23 cellular contexts compared by ENCODE assay signal in the genomic region with DNA sequence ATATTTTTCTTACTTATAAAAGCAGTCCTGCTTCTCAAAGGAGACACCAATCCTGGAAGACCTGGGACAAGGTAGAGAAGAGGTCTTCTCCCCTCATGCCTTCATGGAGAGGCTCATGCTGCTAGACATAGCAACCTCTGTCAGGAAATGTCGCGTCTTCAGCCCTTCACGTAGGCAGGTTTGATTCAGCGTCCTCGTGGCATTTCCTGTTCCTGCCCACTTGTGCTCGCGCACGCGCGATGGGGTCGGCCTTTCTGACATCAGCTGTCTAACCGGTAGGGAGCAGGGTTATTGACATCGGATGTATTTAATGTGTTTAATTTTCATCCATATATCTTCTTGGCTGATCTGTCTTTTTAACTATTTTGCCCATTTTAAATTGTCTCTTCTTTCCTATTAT.
"Had no signal": no experiment of that assay in that cellular context is flagged by ENCODE, and none has a peak within 500 bp of the region (broad histone marks: within the 10 kb centered on the region; RNA-seq: fewer than 3 reads in every experiment).

No MANE protein-coding gene starts in this region.

- H3K27ac Mint-ChIP-seq: memory B cell; natural killer cell; stimulated activated effector memory CD8-positive, alpha-beta T cell treated with anti-CD3 and anti-CD28 coated beads, Interleukin-12 subunit alpha, Interleukin-12 subunit beta, amount 100 ng/mL, for 72 hours had no signal

- H3K9me3 Mint-ChIP-seq: memory B cell; natural killer cell; stimulated activated effector memory CD8-positive, alpha-beta T cell treated with anti-CD3 and anti-CD28 coated beads, Interleukin-12 subunit alpha, Interleukin-12 subunit beta, amount 100 ng/mL, for 72 hours had no signal

- H3K4me3 Mint-ChIP-seq: memory B cell; natural killer cell; neural crest cell; stimulated activated effector memory CD8-positive, alpha-beta T cell treated with anti-CD3 and anti-CD28 coated beads, Interleukin-12 subunit alpha, Interleukin-12 subunit beta, amount 100 ng/mL, for 72 hours had no signal

- ATAC-seq: foreskin keratinocyte; gastroesophageal sphincter; left lobe of liver; natural killer cell; pancreas; right lobe of liver; stimulated activated effector memory CD8-positive, alpha-beta T cell treated with anti-CD3 and anti-CD28 coated beads, Interleukin-12 subunit alpha, Interleukin-12 subunit beta, amount 100 ng/mL, for 72 hours had no signal

- H3K4me1 ChIP-seq: foreskin keratinocyte, pancreas, right lobe of liver, suprapubic skin, thyroid gland had no signal

- H3K36me3 Mint-ChIP-seq: memory B cell; natural killer cell; stimulated activated effector memory CD8-positive, alpha-beta T cell treated with anti-CD3 and anti-CD28 coated beads, Interleukin-12 subunit alpha, Interleukin-12 subunit beta, amount 100 ng/mL, for 72 hours had no signal

- H3K4me3 ChIP-seq: esophagus muscularis mucosa, gastroesophageal sphincter, heart left ventricle, hepatocyte, lung, pancreas, right lobe of liver, suprapubic skin, thyroid gland had no signal

- H3K9me3 ChIP-seq: esophagus muscularis mucosa, gastroesophageal sphincter, neutrophil, pancreas, right lobe of liver, suprapubic skin, thyroid gland had no signal

- H3K27ac ChIP-seq: dorsolateral prefrontal cortex, foreskin keratinocyte, heart left ventricle, hepatocyte, neutrophil, pancreas, right lobe of liver, suprapubic skin, thyroid gland had no signal

- H3K27me3 ChIP-seq: dorsolateral prefrontal cortex, esophagus muscularis mucosa, foreskin keratinocyte, gastroesophageal sphincter, heart left ventricle, hepatocyte, pancreas, right lobe of liver, suprapubic skin, thyroid gland had no signal

- H3K4me1 Mint-ChIP-seq: memory B cell; stimulated activated effector memory CD8-positive, alpha-beta T cell treated with anti-CD3 and anti-CD28 coated beads, Interleukin-12 subunit alpha, Interleukin-12 subunit beta, amount 100 ng/mL, for 72 hours had no signal

- H3K36me3 ChIP-seq: esophagus muscularis mucosa, gastroesophageal sphincter, heart left ventricle, neutrophil, pancreas, right lobe of liver, suprapubic skin, thyroid gland had no signal

- FAIRE-seq: colon, kidney, pancreas had no signal

- DNase-seq: dorsolateral prefrontal cortex; effector CD4-positive, alpha-beta T cell; foreskin keratinocyte; kidney; natural killer cell; pancreas; right lobe of liver; stimulated activated CD4-positive, alpha-beta T cell treated with anti-CD3 and anti-CD28 coated beads, Interleukin-2, amount 100 ng/mL, for 24 hours; stimulated activated CD4-positive, alpha-beta T cell treated with anti-CD3 and anti-CD28 coated beads, Interleukin-4, amount 100 ng/mL, for 24 hours; stimulated activated naive CD4-positive, alpha-beta T cell treated with Interleukin-2 at 50 U/mL for 16 hours; thyroid gland had no signal
